In the genomic region with DNA sequence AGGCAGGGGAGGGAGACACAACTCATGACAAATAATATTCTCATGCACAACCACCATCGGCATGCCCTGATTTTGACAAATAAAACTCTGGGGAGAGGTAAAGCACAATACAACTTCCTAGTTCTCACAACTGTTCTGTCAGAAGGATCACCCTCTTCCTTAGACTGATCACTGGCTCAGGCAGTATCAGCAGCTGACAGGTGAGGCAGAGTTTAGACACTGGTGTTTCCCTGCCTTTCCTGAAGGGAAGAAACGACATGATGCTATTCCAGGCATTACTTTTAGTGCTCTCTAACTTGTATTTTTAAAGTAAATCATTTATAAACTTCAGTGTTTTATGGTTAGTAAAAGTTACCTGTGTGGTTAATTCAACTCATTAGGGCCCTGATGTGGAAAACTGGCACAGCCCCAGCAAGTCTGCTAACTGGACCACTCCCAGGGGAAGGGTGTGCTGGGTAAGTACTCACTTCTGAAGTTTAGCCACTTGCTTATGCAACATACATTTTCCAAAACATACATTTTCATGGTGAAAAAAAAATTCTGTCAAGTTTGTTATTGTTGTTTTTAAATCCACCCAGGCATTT, we compare ENCODE assay signal across 22 cellular contexts.
DNase-seq lines count a peak whose midpoint lies in the region; ATAC-seq lines count a peak whose summit lies in the region.
"Had no signal": no experiment of that assay in that cellular context is flagged by ENCODE, and none has a peak within 500 bp of the region (broad histone marks: within the 10 kb centered on the region; RNA-seq: fewer than 3 reads in every experiment).

No MANE protein-coding gene starts in this region.

- DNase-seq in Caki2 (ENCODE audit: low read depth) (peak; percentile 23), NCI-H526 (lab: John Stamatoyannopoulos, UW) (peak; percentile 32 to 49), NCI-H345 (lab: John Stamatoyannopoulos, UW) (no peak), G401 (ENCODE audit: low spot score) (no peak)
- DNase-seq in naive thymus-derived CD8-positive, alpha-beta T cell, result no peak
- no peak for DNase-seq in activated effector memory CD4-positive, alpha-beta T cell treated with anti-CD3 and anti-CD28 coated beads, Interleukin-2, amount 50 U/mL, for 16 hours
- no peak for DNase-seq in stimulated activated effector memory CD8-positive, alpha-beta T cell treated with anti-CD3 and anti-CD28 coated beads, Interleukin-12 subunit alpha, Interleukin-12 subunit beta, amount 100 ng/mL, for 72 hours (ENCODE audit: low spot score in 2 of 2)
- DNase-seq: activated CD4-positive, alpha-beta T cell treated with anti-CD3 and anti-CD28 coated beads for 48 hours; activated CD8-positive, alpha-beta memory T cell treated with anti-CD3 and anti-CD28 coated beads, Interleukin-2, amount 50 U/mL, for 48 hours; activated effector memory CD4-positive, alpha-beta T cell treated with Interleukin-2 at 50 U/mL for 16 hours; CD4-positive, alpha-beta memory T cell; DMS79 treated with DMSO at 0.1 percent for 48 hours; erythroblast; left cardiac atrium; NCI-H1105; NCI-H2081; NCI-H510A treated with DMSO at 0.1 percent for 48 hours; stimulated activated CD4-positive, alpha-beta T cell treated with anti-CD3 and anti-CD28 coated beads, Interleukin-2, amount 100 ng/mL, for 24 hours; stimulated activated naive CD4-positive, alpha-beta T cell; T-cell had no signal

- ATAC-seq in esophagus mucosa, result peak; percentile 29
- ATAC-seq in naive thymus-derived CD8-positive, alpha-beta T cell, result no peak
- no peak for ATAC-seq in stimulated activated effector memory CD8-positive, alpha-beta T cell treated with anti-CD3 and anti-CD28 coated beads, Interleukin-12 subunit alpha, Interleukin-12 subunit beta, amount 100 ng/mL, for 72 hours
- ATAC-seq: left cardiac atrium, Right ventricle myocardium inferior, T-cell had no signal

- peaks cover 0 to 19% (median 10%) of the 10 kb centered on the region in 9 donors for H3K9me3 Mint-ChIP-seq in naive thymus-derived CD8-positive, alpha-beta T cell
- peaks cover 3% of the 10 kb centered on the region for H3K9me3 Mint-ChIP-seq in stimulated activated effector memory CD8-positive, alpha-beta T cell treated with anti-CD3 and anti-CD28 coated beads, Interleukin-12 subunit alpha, Interleukin-12 subunit beta, amount 100 ng/mL, for 72 hours

- peak overlapping the region in 7 of 10 donors; percentile 15 to 86 (median 52) for H3K27ac Mint-ChIP-seq in naive thymus-derived CD8-positive, alpha-beta T cell
- H3K27ac Mint-ChIP-seq in stimulated activated effector memory CD8-positive, alpha-beta T cell treated with anti-CD3 and anti-CD28 coated beads, Interleukin-12 subunit alpha, Interleukin-12 subunit beta, amount 100 ng/mL, for 72 hours, result no peak overlapping the region

- H3K4me1 Mint-ChIP-seq in naive thymus-derived CD8-positive, alpha-beta T cell, result peaks cover 0 to 17% (median 10%) of the 10 kb centered on the region in 4 donors
- peaks cover 8% of the 10 kb centered on the region for H3K4me1 Mint-ChIP-seq in stimulated activated effector memory CD8-positive, alpha-beta T cell treated with anti-CD3 and anti-CD28 coated beads, Interleukin-12 subunit alpha, Interleukin-12 subunit beta, amount 100 ng/mL, for 72 hours

- POLR2A ChIA-PET in naive thymus-derived CD8-positive, alpha-beta T cell (lab: Charles Lee), result no interaction called here

- in situ Hi-C loops in Caki2 (cut with HindIII; ENCODE audit: low pct_unique_long_range_greater_than_20kb, low sequenced_read_pairs) (no loop called here), G401 (cut with HindIII; ENCODE audit: low sequenced_read_pairs) (no loop called here)

- no peak overlapping the region for H3K4me3 Mint-ChIP-seq in naive thymus-derived CD8-positive, alpha-beta T cell
- no peak overlapping the region for H3K4me3 Mint-ChIP-seq in stimulated activated effector memory CD8-positive, alpha-beta T cell treated with anti-CD3 and anti-CD28 coated beads, Interleukin-12 subunit alpha, Interleukin-12 subunit beta, amount 100 ng/mL, for 72 hours
- H3K4me3 Mint-ChIP-seq: T-cell had no signal

- no peaks in the 10 kb centered on the region for H3K27me3 Mint-ChIP-seq in naive thymus-derived CD8-positive, alpha-beta T cell
- H3K27me3 Mint-ChIP-seq: CD4-positive, alpha-beta memory T cell; T-cell had no signal

- H3K36me3 Mint-ChIP-seq in naive thymus-derived CD8-positive, alpha-beta T cell, result peaks cover 3 to 32% (median 10%) of the 10 kb centered on the region in 3 donors
- no peaks in the 10 kb centered on the region for H3K36me3 Mint-ChIP-seq in stimulated activated effector memory CD8-positive, alpha-beta T cell treated with anti-CD3 and anti-CD28 coated beads, Interleukin-12 subunit alpha, Interleukin-12 subunit beta, amount 100 ng/mL, for 72 hours

Comparison
In these comparisons a context has a peak if more than half of its experiments do, and no peak if none do; other contexts are left out.
1. DNase-seq: peak in Caki2 (single experiment) and NCI-H526 (2 of 2); none in naive thymus-derived CD8-positive, alpha-beta T cell (0 of 10), NCI-H345 (single experiment), activated effector memory CD4-positive, alpha-beta T cell treated with anti-CD3 and anti-CD28 coated beads, Interleukin-2, amount 50 U/mL, for 16 hours (single experiment), stimulated activated effector memory CD8-positive, alpha-beta T cell treated with anti-CD3 and anti-CD28 coated beads, Interleukin-12 subunit alpha, Interleukin-12 subunit beta, amount 100 ng/mL, for 72 hours (0 of 2) and G401 (single experiment).